ENCODE assay signal across 1 cellular context in the genomic region with DNA sequence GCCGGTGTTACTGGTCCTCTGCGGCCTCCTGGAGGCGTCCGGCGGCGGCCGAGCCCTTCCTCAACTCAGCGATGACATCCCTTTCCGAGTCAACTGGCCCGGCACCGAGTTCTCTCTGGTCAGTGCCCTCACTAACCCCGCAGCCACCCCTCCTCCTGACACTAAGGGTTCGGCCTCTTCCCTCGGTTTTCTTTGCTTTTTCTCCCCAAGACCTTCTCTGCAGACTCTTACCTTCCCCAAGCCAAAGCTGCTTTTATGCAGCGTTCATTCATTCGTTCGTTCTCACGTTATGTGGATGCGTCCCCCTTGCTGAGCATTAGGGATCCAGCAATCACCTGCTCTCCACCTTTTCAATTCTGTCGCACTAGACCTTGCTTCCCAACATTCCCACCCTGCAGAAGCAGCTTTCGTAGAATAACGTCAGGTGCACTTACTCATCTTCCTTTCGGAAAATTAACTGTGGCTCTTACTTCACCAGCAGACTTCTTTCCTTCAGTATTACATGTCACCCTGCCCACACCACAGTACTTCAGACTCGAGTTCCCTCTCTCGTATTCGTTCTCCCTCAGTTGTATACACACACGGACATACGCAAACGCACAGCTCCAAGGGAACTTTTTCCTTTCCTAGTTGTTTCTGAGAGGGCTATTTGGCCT.
TF ChIP-seq lines count a peak whose summit lies in the region.

No MANE protein-coding gene starts in this region.

TF ChIP-seq in HepG2, 621 proteins besides CTCF, POLR2A, EP300 and RAD21 (continued from another document and continues in another):
- TF ChIP-seq, protein P1, sequence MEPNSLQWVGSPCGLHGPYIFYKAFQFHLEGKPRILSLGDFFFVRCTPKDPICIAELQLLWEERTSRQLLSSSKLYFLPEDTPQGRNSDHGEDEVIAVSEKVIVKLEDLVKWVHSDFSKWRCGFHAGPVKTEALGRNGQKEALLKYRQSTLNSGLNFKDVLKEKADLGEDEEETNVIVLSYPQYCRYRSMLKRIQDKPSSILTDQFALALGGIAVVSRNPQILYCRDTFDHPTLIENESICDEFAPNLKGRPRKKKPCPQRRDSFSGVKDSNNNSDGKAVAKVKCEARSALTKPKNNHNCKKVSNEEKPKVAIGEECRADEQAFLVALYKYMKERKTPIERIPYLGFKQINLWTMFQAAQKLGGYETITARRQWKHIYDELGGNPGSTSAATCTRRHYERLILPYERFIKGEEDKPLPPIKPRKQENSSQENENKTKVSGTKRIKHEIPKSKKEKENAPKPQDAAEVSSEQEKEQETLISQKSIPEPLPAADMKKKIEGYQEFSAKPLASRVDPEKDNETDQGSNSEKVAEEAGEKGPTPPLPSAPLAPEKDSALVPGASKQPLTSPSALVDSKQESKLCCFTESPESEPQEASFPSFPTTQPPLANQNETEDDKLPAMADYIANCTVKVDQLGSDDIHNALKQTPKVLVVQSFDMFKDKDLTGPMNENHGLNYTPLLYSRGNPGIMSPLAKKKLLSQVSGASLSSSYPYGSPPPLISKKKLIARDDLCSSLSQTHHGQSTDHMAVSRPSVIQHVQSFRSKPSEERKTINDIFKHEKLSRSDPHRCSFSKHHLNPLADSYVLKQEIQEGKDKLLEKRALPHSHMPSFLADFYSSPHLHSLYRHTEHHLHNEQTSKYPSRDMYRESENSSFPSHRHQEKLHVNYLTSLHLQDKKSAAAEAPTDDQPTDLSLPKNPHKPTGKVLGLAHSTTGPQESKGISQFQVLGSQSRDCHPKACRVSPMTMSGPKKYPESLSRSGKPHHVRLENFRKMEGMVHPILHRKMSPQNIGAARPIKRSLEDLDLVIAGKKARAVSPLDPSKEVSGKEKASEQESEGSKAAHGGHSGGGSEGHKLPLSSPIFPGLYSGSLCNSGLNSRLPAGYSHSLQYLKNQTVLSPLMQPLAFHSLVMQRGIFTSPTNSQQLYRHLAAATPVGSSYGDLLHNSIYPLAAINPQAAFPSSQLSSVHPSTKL (CRISPR knock-in tag; IDR thresholded peaks at IDR 0.05) = no peak
- TF ChIP-seq, protein P2, sequence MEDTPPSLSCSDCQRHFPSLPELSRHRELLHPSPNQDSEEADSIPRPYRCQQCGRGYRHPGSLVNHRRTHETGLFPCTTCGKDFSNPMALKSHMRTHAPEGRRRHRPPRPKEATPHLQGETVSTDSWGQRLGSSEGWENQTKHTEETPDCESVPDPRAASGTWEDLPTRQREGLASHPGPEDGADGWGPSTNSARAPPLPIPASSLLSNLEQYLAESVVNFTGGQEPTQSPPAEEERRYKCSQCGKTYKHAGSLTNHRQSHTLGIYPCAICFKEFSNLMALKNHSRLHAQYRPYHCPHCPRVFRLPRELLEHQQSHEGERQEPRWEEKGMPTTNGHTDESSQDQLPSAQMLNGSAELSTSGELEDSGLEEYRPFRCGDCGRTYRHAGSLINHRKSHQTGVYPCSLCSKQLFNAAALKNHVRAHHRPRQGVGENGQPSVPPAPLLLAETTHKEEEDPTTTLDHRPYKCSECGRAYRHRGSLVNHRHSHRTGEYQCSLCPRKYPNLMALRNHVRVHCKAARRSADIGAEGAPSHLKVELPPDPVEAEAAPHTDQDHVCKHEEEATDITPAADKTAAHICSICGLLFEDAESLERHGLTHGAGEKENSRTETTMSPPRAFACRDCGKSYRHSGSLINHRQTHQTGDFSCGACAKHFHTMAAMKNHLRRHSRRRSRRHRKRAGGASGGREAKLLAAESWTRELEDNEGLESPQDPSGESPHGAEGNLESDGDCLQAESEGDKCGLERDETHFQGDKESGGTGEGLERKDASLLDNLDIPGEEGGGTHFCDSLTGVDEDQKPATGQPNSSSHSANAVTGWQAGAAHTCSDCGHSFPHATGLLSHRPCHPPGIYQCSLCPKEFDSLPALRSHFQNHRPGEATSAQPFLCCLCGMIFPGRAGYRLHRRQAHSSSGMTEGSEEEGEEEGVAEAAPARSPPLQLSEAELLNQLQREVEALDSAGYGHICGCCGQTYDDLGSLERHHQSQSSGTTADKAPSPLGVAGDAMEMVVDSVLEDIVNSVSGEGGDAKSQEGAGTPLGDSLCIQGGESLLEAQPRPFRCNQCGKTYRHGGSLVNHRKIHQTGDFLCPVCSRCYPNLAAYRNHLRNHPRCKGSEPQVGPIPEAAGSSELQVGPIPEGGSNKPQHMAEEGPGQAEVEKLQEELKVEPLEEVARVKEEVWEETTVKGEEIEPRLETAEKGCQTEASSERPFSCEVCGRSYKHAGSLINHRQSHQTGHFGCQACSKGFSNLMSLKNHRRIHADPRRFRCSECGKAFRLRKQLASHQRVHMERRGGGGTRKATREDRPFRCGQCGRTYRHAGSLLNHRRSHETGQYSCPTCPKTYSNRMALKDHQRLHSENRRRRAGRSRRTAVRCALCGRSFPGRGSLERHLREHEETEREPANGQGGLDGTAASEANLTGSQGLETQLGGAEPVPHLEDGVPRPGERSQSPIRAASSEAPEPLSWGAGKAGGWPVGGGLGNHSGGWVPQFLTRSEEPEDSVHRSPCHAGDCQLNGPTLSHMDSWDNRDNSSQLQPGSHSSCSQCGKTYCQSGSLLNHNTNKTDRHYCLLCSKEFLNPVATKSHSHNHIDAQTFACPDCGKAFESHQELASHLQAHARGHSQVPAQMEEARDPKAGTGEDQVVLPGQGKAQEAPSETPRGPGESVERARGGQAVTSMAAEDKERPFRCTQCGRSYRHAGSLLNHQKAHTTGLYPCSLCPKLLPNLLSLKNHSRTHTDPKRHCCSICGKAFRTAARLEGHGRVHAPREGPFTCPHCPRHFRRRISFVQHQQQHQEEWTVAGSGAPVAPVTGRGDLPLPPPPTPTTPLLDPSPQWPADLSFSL (CRISPR knock-in tag; IDR thresholded peaks at IDR 0.05) = peak; percentile 56; the same call in 1 of the 2 replicates
- TF ChIP-seq MYNN (CRISPR knock-in tag; IDR thresholded peaks at IDR 0.05; ENCODE audit: low read depth) = 0 out of 2 replicates have a peak, but pooled peaks have one; percentile 4
- TF ChIP-seq HNRNPUL1 (IDR thresholded peaks at IDR 0.05; ENCODE audit: low read depth, low read length) = 0 out of 2 replicates have a peak, but pooled peaks have one; percentile 10
- TF ChIP-seq, protein P3, sequence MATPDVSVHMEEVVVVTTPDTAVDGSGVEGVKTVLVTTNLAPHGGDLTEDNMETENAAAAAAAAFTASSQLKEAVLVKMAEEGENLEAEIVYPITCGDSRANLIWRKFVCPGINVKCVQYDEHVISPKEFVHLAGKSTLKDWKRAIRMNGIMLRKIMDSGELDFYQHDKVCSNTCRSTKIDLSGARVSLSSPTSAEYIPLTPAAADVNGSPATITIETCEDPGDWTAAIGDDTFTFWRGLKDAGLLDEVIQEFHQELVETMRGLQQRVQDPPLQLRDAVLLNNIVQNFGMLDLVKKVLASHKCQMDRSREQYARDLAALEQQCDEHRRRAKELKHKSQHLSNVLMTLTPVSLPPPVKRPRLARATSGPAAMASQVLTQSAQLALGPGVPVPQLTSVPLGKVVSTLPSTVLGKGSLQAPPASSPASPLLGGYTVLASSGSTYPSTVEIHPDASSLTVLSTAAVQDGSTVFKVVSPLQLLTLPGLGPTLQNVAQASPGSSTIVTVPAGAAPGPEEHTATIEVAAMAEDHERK (CRISPR knock-in tag; IDR thresholded peaks at IDR 0.05; ENCODE audit: low read depth) = no peak
- no peak for TF ChIP-seq PHF8 (CRISPR knock-in tag; IDR thresholded peaks at IDR 0.05)
- TF ChIP-seq, protein P4, sequence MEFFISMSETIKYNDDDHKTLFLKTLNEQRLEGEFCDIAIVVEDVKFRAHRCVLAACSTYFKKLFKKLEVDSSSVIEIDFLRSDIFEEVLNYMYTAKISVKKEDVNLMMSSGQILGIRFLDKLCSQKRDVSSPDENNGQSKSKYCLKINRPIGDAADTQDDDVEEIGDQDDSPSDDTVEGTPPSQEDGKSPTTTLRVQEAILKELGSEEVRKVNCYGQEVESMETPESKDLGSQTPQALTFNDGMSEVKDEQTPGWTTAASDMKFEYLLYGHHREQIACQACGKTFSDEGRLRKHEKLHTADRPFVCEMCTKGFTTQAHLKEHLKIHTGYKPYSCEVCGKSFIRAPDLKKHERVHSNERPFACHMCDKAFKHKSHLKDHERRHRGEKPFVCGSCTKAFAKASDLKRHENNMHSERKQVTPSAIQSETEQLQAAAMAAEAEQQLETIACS (CRISPR knock-in tag; IDR thresholded peaks at IDR 0.05) = no peak
- TF ChIP-seq ZSCAN30 (CRISPR knock-in tag; IDR thresholded peaks at IDR 0.05) = peak; percentile 94; the same call in 1 of the 2 replicates
- peak; percentile 54; the same call in 1 of the 2 replicates for TF ChIP-seq ZMYM2 (CRISPR knock-in tag; IDR thresholded peaks at IDR 0.05)
- TF ChIP-seq, protein P5, sequence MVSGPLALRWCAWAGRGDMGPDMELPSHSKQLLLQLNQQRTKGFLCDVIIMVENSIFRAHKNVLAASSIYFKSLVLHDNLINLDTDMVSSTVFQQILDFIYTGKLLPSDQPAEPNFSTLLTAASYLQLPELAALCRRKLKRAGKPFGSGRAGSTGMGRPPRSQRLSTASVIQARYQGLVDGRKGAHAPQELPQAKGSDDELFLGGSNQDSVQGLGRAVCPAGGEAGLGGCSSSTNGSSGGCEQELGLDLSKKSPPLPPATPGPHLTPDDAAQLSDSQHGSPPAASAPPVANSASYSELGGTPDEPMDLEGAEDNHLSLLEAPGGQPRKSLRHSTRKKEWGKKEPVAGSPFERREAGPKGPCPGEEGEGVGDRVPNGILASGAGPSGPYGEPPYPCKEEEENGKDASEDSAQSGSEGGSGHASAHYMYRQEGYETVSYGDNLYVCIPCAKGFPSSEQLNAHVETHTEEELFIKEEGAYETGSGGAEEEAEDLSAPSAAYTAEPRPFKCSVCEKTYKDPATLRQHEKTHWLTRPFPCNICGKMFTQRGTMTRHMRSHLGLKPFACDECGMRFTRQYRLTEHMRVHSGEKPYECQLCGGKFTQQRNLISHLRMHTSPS (CRISPR knock-in tag; IDR thresholded peaks at IDR 0.05; ENCODE audit: low read depth) = no peak
- TF ChIP-seq, protein P6, sequence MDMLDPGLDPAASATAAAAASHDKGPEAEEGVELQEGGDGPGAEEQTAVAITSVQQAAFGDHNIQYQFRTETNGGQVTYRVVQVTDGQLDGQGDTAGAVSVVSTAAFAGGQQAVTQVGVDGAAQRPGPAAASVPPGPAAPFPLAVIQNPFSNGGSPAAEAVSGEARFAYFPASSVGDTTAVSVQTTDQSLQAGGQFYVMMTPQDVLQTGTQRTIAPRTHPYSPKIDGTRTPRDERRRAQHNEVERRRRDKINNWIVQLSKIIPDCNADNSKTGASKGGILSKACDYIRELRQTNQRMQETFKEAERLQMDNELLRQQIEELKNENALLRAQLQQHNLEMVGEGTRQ (IDR thresholded peaks at IDR 0.05; ENCODE audit: low read depth, low read length) = peak; percentile 7; the same call in 1 of the 2 replicates
- TF ChIP-seq, protein P6 (CRISPR knock-in tag; IDR thresholded peaks at IDR 0.05; ENCODE audit: borderline replicate concordance) = no peak
- TF ChIP-seq ZBTB20 (CRISPR knock-in tag; IDR thresholded peaks at IDR 0.05; ENCODE audit: borderline replicate concordance, low read depth) = 0 out of 2 replicates have a peak, but pooled peaks have one; percentile 25
- TF ChIP-seq ATAD3A (CRISPR knock-in tag; IDR thresholded peaks at IDR 0.05) = no peak
- no peak for TF ChIP-seq HMG20B (CRISPR knock-in tag; conservative IDR thresholded peaks at IDR 0.05)
- peak; percentile 41; the same call in 1 of the 2 replicates for TF ChIP-seq ELF4 (CRISPR knock-in tag; IDR thresholded peaks at IDR 0.05; ENCODE audit: borderline replicate concordance)
- TF ChIP-seq ARID2 (CRISPR knock-in tag; IDR thresholded peaks at IDR 0.05; ENCODE audit: borderline replicate concordance) = 0 out of 2 replicates have a peak, but pooled peaks have one; percentile 3
- no peak for TF ChIP-seq BRD4 (CRISPR knock-in tag; IDR thresholded peaks at IDR 0.05)
- peak; percentile 26; the same call in 1 of the 2 replicates for TF ChIP-seq ZNF790 (CRISPR knock-in tag; IDR thresholded peaks at IDR 0.05; ENCODE audit: borderline replicate concordance)
- TF ChIP-seq PHF20 (CRISPR knock-in tag; IDR thresholded peaks at IDR 0.05) = no peak
- TF ChIP-seq, protein P7, sequence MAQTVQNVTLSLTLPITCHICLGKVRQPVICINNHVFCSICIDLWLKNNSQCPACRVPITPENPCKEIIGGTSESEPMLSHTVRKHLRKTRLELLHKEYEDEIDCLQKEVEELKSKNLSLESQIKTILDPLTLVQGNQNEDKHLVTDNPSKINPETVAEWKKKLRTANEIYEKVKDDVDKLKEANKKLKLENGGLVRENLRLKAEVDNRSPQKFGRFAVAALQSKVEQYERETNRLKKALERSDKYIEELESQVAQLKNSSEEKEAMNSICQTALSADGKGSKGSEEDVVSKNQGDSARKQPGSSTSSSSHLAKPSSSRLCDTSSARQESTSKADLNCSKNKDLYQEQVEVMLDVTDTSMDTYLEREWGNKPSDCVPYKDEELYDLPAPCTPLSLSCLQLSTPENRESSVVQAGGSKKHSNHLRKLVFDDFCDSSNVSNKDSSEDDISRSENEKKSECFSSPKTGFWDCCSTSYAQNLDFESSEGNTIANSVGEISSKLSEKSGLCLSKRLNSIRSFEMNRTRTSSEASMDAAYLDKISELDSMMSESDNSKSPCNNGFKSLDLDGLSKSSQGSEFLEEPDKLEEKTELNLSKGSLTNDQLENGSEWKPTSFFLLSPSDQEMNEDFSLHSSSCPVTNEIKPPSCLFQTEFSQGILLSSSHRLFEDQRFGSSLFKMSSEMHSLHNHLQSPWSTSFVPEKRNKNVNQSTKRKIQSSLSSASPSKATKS (CRISPR knock-in tag; IDR thresholded peaks at IDR 0.05) = peak; percentile 93; the same call in 1 of the 2 replicates
- TF ChIP-seq, protein P8, sequence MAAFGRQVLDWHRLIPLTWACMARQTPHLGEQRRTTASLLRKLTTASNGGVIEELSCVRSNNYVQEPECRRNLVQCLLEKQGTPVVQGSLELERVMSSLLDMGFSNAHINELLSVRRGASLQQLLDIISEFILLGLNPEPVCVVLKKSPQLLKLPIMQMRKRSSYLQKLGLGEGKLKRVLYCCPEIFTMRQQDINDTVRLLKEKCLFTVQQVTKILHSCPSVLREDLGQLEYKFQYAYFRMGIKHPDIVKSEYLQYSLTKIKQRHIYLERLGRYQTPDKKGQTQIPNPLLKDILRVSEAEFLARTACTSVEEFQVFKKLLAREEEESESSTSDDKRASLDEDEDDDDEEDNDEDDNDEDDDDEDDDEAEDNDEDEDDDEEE (CRISPR knock-in tag; IDR thresholded peaks at IDR 0.05) = 0 out of 2 replicates have a peak, but pooled peaks have one; percentile 41
- TF ChIP-seq, protein P9, sequence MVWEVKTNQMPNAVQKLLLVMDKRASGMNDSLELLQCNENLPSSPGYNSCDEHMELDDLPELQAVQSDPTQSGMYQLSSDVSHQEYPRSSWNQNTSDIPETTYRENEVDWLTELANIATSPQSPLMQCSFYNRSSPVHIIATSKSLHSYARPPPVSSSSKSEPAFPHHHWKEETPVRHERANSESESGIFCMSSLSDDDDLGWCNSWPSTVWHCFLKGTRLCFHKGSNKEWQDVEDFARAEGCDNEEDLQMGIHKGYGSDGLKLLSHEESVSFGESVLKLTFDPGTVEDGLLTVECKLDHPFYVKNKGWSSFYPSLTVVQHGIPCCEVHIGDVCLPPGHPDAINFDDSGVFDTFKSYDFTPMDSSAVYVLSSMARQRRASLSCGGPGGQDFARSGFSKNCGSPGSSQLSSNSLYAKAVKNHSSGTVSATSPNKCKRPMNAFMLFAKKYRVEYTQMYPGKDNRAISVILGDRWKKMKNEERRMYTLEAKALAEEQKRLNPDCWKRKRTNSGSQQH (CRISPR knock-in tag; IDR thresholded peaks at IDR 0.05; ENCODE audit: low read depth) = 0 out of 2 replicates have a peak, but pooled peaks have one; percentile 29
